ENCODE assay signal across 12 cellular contexts in genomic region chr11:72013765-72014711, GRCh38. TPM values are rescaled to one million over a fixed set of nuclear protein-coding genes. Genes with fewer than 3 reads are reported as not detected.
DNase-seq lines count a peak whose midpoint lies in the region; ATAC-seq and TF ChIP-seq lines count a peak whose summit lies in the region.
"Had no signal": no experiment of that assay in that cellular context is flagged by ENCODE, and none has a peak within 500 bp of the region (broad histone marks: within the 10 kb centered on the region; RNA-seq: fewer than 3 reads in every experiment).

No MANE protein-coding gene starts in this region.

- ATAC-seq in heart right ventricle (peak in 2 of 8 donors; percentile 8 to 12), Right ventricle myocardium superior (ENCODE audit: poor library complexity) (no peak), HG02973 (IDR thresholded peaks at IDR 0.05; ENCODE audit: unreplicated experiment) (no peak)

- no peak overlapping the region for H3K4me3 ChIP-seq in heart right ventricle
- peak overlapping the region in 1 of 2 donors; percentile 25 for H3K4me3 ChIP-seq in muscle layer of colon (ENCODE audit: low read depth in 1 of 2, low read length in 2 of 2)
- H3K4me3 ChIP-seq in transverse colon = no peak overlapping the region

- intact Hi-C loops in heart right ventricle (cut with DNase I) = loop anchor here in 3 of 10 donors (1.0 to 10.0 kb wide), 3 partner anchors 27 to 221 kb away; partner anchors contain the start of gene INPPL1 (in 1 of the 3)
- intact Hi-C loops in Right ventricle myocardium superior (cut with DNase I) = no loop called here
- intact Hi-C loops in transverse colon (cut with DNase I; ENCODE audit: low total_unique reads) = no loop called here

- H3K9ac ChIP-seq in muscle layer of colon (ENCODE audit: low read length) = no peak overlapping the region

- 80% methylated on average over 38 of the region's 38 CpGs for WGBS in heart right ventricle, 2 donors
- 73 to 87% methylated on average over 6 to 38 of the region's 38 CpGs for WGBS in transverse colon (ENCODE audit: low coverage in 1 of 2), 2 donors

- H3K27me3 ChIP-seq in heart right ventricle (no peaks in the 10 kb centered on the region), muscle layer of colon (ENCODE audit: control insufficient read depth in 1 of 2, insufficient read depth in 2 of 2, low read length in 2 of 2) (no peaks in the 10 kb centered on the region), transverse colon (no peaks in the 10 kb centered on the region)

- H3K9me3 ChIP-seq in heart right ventricle (no peaks in the 10 kb centered on the region), muscle layer of colon (ENCODE audit: low read length) (no peaks in the 10 kb centered on the region), transverse colon (no peaks in the 10 kb centered on the region)

- H3K27me3 Mint-ChIP-seq in chondrocyte (ENCODE audit: low read depth) = no peaks in the 10 kb centered on the region
- H3K27me3 Mint-ChIP-seq: B cell had no signal

- no peaks in the 10 kb centered on the region for H3K9me3 Mint-ChIP-seq in chondrocyte (ENCODE audit: low read depth)

- no peak overlapping the region for H3K4me3 Mint-ChIP-seq in chondrocyte (ENCODE audit: unreplicated experiment)
- H3K4me3 Mint-ChIP-seq: B cell had no signal

- no peak for TF ChIP-seq EP300 in transverse colon (IDR thresholded peaks at IDR 0.05; ENCODE audit: low read depth)

- DNase-seq in heart right ventricle = no peak
- DNase-seq in Right ventricle myocardium superior = no peak
- no peak for DNase-seq in chondrocyte (ENCODE audit: low spot score)
- no peak for DNase-seq in transverse colon
- no peak for DNase-seq in DMS 273 (lab: John Stamatoyannopoulos, UW; ENCODE audit: unreplicated experiment)
- DNase-seq in NCI-H1436 (lab: John Stamatoyannopoulos, UW) = no peak
- DNase-seq: activated naive CD4-positive, alpha-beta T cell treated with anti-CD3 and anti-CD28 coated beads, Interleukin-2, amount 50 U/mL, for 16 hours; NCI-H1694 treated with DMSO at 0.1 percent for 48 hours; stimulated activated naive CD4-positive, alpha-beta T cell treated with Interleukin-2 at 50 U/mL for 16 hours had no signal

- peaks cover 33 to 55% (median 43%) of the 10 kb centered on the region in 9 donors for H3K4me1 ChIP-seq in heart right ventricle
- H3K4me1 ChIP-seq in muscle layer of colon (ENCODE audit: insufficient read depth, low read length) = peaks cover 45% of the 10 kb centered on the region
- peaks cover 2 to 25% (median 12%) of the 10 kb centered on the region in 4 donors for H3K4me1 ChIP-seq in transverse colon

- TF ChIP-seq CTCF in heart right ventricle (IDR thresholded peaks at IDR 0.05) (no peak), chondrocyte (IDR thresholded peaks at IDR 0.05) (no peak), transverse colon (IDR thresholded peaks at IDR 0.05) (no peak)

- peaks cover 8% of the 10 kb centered on the region for H3K4me1 Mint-ChIP-seq in chondrocyte (ENCODE audit: low read depth)
- H3K4me1 Mint-ChIP-seq: B cell had no signal

- H3K27ac ChIP-seq in heart right ventricle (peak overlapping the region in 9 of 10 donors; percentile 3 to 76 (median 48)), muscle layer of colon (ENCODE audit: low read depth, low read length) (peak overlapping the region; percentile 40), transverse colon (peak overlapping the region in 3 of 4 donors; percentile 21 to 69 (median 45))

- peaks cover 24 to 100% (median 93%) of the 10 kb centered on the region in 9 donors for H3K36me3 ChIP-seq in heart right ventricle
- peaks cover 98% of the 10 kb centered on the region for H3K36me3 ChIP-seq in muscle layer of colon (ENCODE audit: insufficient read depth, low read length)
- peaks cover 4 to 93% (median 48%) of the 10 kb centered on the region in 4 donors for H3K36me3 ChIP-seq in transverse colon

- H3K36me3 Mint-ChIP-seq in chondrocyte (ENCODE audit: low read depth) = peaks cover 56% of the 10 kb centered on the region

- TF ChIP-seq POLR2A in transverse colon (IDR thresholded peaks at IDR 0.05) = no peak

- peak overlapping the region; percentile 55 for H3K27ac Mint-ChIP-seq in chondrocyte (ENCODE audit: unreplicated experiment)
- H3K27ac Mint-ChIP-seq: B cell had no signal

- in situ Hi-C loops in transverse colon (cut with MboI; ENCODE audit: low pct_ligation_motif_present in 1 of 4, low pct_unique_long_range_greater_than_20kb in 1 of 4, low sequenced_read_pairs in 3 of 4) = no loop called here

RNA-seq across cellular contexts. Expression of gene IL18BP, which starts 15.3 kb away (rescaled TPM):
- total RNA-seq in heart right ventricle (100 to 1,000 TPM in 1 of 10 donors, 1 to 10 TPM in 9; 2.0 to 101 (median 4.2) TPM), Right ventricle myocardium superior (3.7 TPM), chondrocyte (9.6 to 16.2 TPM (median 11.4 TPM) in 3 replicates), transverse colon (10 to 100 TPM in 3 of 4 donors, 1 to 10 TPM in 1; 7.4 to 29.9 (median 14.5) TPM)
- 1 to 10 TPM; 5.0 to 6.5 TPM for polyA plus RNA-seq in heart right ventricle
